1 cellular context compared by ENCODE assay signal in the genomic region with DNA sequence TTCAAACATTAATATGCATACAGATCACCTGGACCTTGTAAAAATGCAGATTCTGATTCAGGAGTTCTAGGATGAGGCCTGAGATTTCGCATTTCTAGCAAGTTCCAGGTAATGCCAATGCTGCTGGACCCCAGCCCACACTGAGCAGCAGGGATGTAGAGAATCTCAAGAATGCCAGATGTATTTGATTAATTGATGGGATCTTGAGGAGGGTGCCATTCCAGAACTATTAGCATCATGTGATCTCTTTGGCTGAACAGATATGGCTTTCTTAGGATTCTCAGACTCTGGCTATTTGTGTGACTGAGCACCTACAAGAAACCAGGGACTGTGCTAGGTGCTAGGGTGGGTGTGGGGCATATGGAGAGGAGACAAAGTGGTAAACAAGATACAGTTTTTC.
TF ChIP-seq lines count a peak whose summit lies in the region.

No MANE protein-coding gene starts in this region.

TF ChIP-seq in SK-N-SH treated with all-trans-retinoic acid at 6 μM for 48 hours, 23 proteins besides CTCF, POLR2A, EP300 and RAD21 (continued from another document):
- TF ChIP-seq, protein P1, sequence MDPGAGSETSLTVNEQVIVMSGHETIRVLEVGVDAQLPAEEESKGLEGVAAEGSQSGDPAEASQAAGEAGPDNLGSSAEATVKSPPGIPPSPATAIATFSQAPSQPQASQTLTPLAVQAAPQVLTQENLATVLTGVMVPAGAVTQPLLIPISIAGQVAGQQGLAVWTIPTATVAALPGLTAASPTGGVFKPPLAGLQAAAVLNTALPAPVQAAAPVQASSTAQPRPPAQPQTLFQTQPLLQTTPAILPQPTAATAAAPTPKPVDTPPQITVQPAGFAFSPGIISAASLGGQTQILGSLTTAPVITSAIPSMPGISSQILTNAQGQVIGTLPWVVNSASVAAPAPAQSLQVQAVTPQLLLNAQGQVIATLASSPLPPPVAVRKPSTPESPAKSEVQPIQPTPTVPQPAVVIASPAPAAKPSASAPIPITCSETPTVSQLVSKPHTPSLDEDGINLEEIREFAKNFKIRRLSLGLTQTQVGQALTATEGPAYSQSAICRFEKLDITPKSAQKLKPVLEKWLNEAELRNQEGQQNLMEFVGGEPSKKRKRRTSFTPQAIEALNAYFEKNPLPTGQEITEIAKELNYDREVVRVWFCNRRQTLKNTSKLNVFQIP (CRISPR knock-in tag; IDR thresholded peaks at IDR 0.05; ENCODE audit: borderline replicate concordance, low read depth) = no peak
- no peak for TF ChIP-seq ZFP30 (CRISPR knock-in tag; IDR thresholded peaks at IDR 0.05)
- no peak for TF ChIP-seq ARNTL (CRISPR knock-in tag; IDR thresholded peaks at IDR 0.05; ENCODE audit: borderline replicate concordance, low read depth)
- TF ChIP-seq GLIS3 (CRISPR knock-in tag; IDR thresholded peaks at IDR 0.05) = no peak
- TF ChIP-seq ESRRG (CRISPR knock-in tag; IDR thresholded peaks at IDR 0.05) = no peak
- TF ChIP-seq OSR1 (CRISPR knock-in tag; IDR thresholded peaks at IDR 0.05) = no peak
- TF ChIP-seq, protein P2, sequence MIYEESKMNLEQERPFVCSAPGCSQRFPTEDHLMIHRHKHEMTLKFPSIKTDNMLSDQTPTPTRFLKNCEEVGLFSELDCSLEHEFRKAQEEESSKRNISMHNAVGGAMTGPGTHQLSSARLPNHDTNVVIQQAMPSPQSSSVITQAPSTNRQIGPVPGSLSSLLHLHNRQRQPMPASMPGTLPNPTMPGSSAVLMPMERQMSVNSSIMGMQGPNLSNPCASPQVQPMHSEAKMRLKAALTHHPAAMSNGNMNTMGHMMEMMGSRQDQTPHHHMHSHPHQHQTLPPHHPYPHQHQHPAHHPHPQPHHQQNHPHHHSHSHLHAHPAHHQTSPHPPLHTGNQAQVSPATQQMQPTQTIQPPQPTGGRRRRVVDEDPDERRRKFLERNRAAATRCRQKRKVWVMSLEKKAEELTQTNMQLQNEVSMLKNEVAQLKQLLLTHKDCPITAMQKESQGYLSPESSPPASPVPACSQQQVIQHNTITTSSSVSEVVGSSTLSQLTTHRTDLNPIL (CRISPR knock-in tag; IDR thresholded peaks at IDR 0.05; ENCODE audit: low read depth) = no peak
- no peak for TF ChIP-seq ZC3H10 (CRISPR knock-in tag; IDR thresholded peaks at IDR 0.05)
- no peak for TF ChIP-seq TCF4 (CRISPR knock-in tag; IDR thresholded peaks at IDR 0.05; ENCODE audit: borderline replicate concordance)
- TF ChIP-seq RARB (CRISPR knock-in tag; IDR thresholded peaks at IDR 0.05) = no peak
